12 cellular contexts compared by ENCODE assay signal in genomic region chr4:158812133-158812532, GRCh38. TPM values are rescaled to one million over a fixed set of nuclear protein-coding genes. Genes with fewer than 3 reads are reported as not detected.
DNase-seq lines count a peak whose midpoint lies in the region; ATAC-seq, FAIRE-seq and TF ChIP-seq lines count a peak whose summit lies in the region.
"Had no signal": no experiment of that assay in that cellular context is flagged by ENCODE, and none has a peak within 500 bp of the region (broad histone marks: within the 10 kb centered on the region; RNA-seq: fewer than 3 reads in every experiment).

No MANE protein-coding gene starts in this region.

- H2AFZ ChIP-seq in keratinocyte (ENCODE audit: control insufficient read depth, low read length) = no peak overlapping the region

- H3K27ac ChIP-seq in C4-2B (peak overlapping the region; percentile 52; the same call in 1 of the 2 replicates), keratinocyte (ENCODE audit: control insufficient read depth, insufficient read depth, low read length) (peak overlapping the region; percentile 73), gastrocnemius medialis (peak overlapping the region; percentile 80 to 92 (median 90))

- H3K9me3 ChIP-seq in keratinocyte (ENCODE audit: control insufficient read depth, low read depth, low read length) = no peaks in the 10 kb centered on the region
- H3K9me3 ChIP-seq in gastrocnemius medialis = no peaks in the 10 kb centered on the region
- no peaks in the 10 kb centered on the region for H3K9me3 ChIP-seq in BE2C

- H3K36me3 ChIP-seq in keratinocyte (ENCODE audit: control insufficient read depth in 2 of 2, extremely low read depth in 1 of 2, insufficient read depth in 2 of 2, low read length in 2 of 2) = no peaks in the 10 kb centered on the region
- H3K36me3 ChIP-seq in gastrocnemius medialis = no peaks in the 10 kb centered on the region
- H3K36me3 ChIP-seq in BE2C = no peaks in the 10 kb centered on the region

- dilution Hi-C loops in keratinocyte (cut with MboI; ENCODE audit: extremely low pct_ligation_motif_present, low sequenced_read_pairs) = no loop called here

- H3K4me3 ChIP-seq in keratinocyte (ENCODE audit: control insufficient read depth in 2 of 3, extremely low read depth in 1 of 3, insufficient read depth in 2 of 3, low read depth in 1 of 3, low read length in 3 of 3) (peak overlapping the region in 1 of 3 experiments; percentile 11), gastrocnemius medialis (peak overlapping the region in 1 of 4 donors; percentile 7), BE2C (ENCODE audit: low read depth, low read length) (no peak overlapping the region)

- H3K27me3 Mint-ChIP-seq in activated naive CD8-positive, alpha-beta T cell treated with anti-CD3 and anti-CD28 coated beads for 36 hours = no peaks in the 10 kb centered on the region
- H3K27me3 Mint-ChIP-seq: progenitor cell of endocrine pancreas had no signal

- ATAC-seq in gastrocnemius medialis = no peak
- ATAC-seq in GM21717 (IDR thresholded peaks at IDR 0.05; ENCODE audit: unreplicated experiment) = no peak
- ATAC-seq in GM18907 (IDR thresholded peaks at IDR 0.05; ENCODE audit: unreplicated experiment) = no peak

- H3K4me1 ChIP-seq in keratinocyte (ENCODE audit: control insufficient read depth, extremely low read depth, insufficient read depth, low read length) (peaks cover 26% of the 10 kb centered on the region), gastrocnemius medialis (peaks cover 65 to 66% of the 10 kb centered on the region in 2 donors), BE2C (no peaks in the 10 kb centered on the region; the same call in none of the 2 replicates)

- FAIRE-seq in keratinocyte (lab: Jason Lieb, UNC) = peak; percentile 20

- no peak for TF ChIP-seq POLR2A in gastrocnemius medialis (IDR thresholded peaks at IDR 0.05)

- H3K9me3 Mint-ChIP-seq in activated naive CD8-positive, alpha-beta T cell treated with anti-CD3 and anti-CD28 coated beads for 36 hours = no peaks in the 10 kb centered on the region

- in situ Hi-C loops in gastrocnemius medialis (cut with MboI; ENCODE audit: low sequenced_read_pairs in 4 of 4) = no loop called here

- H3K27me3 ChIP-seq in keratinocyte (ENCODE audit: control insufficient read depth, extremely low read depth, insufficient read depth, low read length) = no peaks in the 10 kb centered on the region
- H3K27me3 ChIP-seq in gastrocnemius medialis = no peaks in the 10 kb centered on the region
- no peaks in the 10 kb centered on the region for H3K27me3 ChIP-seq in BE2C

- H3K9ac ChIP-seq in keratinocyte (ENCODE audit: control insufficient read depth, extremely low read depth, insufficient read depth, low read length) = no peak overlapping the region

- H3K4me2 ChIP-seq in keratinocyte (ENCODE audit: control insufficient read depth, extremely low read depth, insufficient read depth, low read depth, low read length) = peak overlapping the region; percentile 79

- no peak for TF ChIP-seq CTCF in C4-2B (conservative IDR thresholded peaks at IDR 0.05)
- TF ChIP-seq CTCF in keratinocyte (optimal IDR thresholded peaks at IDR 0.05 in 1 of 3, IDR thresholded peaks at IDR 0.05 in 1 of 3, conservative IDR thresholded peaks at IDR 0.05 in 1 of 3; ENCODE audit: extremely low read depth in 1 of 3, insufficient read depth in 2 of 3, low read length in 3 of 3) = no peak
- no peak for TF ChIP-seq CTCF in gastrocnemius medialis (IDR thresholded peaks at IDR 0.05 in 4 of 5, conservative IDR thresholded peaks at IDR 0.05 in 1 of 5)
- no peak for TF ChIP-seq CTCF in GM10266 (IDR thresholded peaks at IDR 0.05; ENCODE audit: control insufficient read depth, insufficient read depth, low read depth, missing control alignments)
- TF ChIP-seq CTCF in BE2C (IDR thresholded peaks at IDR 0.05; ENCODE audit: low read depth, low read length) = no peak

- H3K9me1 ChIP-seq in keratinocyte (ENCODE audit: control insufficient read depth, extremely low read depth, insufficient read depth, low read length) = no peaks in the 10 kb centered on the region

- H4K20me1 ChIP-seq in keratinocyte (ENCODE audit: control insufficient read depth, extremely low read depth, insufficient read depth, low read length) = no peaks in the 10 kb centered on the region

- intact Hi-C loops in gastrocnemius medialis (cut with DNase I; ENCODE audit: low total_unique reads) = no loop called here

- peaks cover 41% of the 10 kb centered on the region for H3K4me1 Mint-ChIP-seq in activated naive CD8-positive, alpha-beta T cell treated with anti-CD3 and anti-CD28 coated beads for 36 hours

- peaks cover 8% of the 10 kb centered on the region for H3K79me2 ChIP-seq in keratinocyte (ENCODE audit: control insufficient read depth, insufficient read depth, low read length)

- DNase-seq in activated naive CD8-positive, alpha-beta T cell treated with anti-CD3 and anti-CD28 coated beads for 36 hours = no peak
- DNase-seq in keratinocyte (ENCODE audit: low read depth, low spot score) (no peak), gastrocnemius medialis (no peak), GM10266 (ENCODE audit: extremely low spot score) (no peak), BE2C (no peak)
- DNase-seq: activated T-cell treated with anti-CD3 and anti-CD28 coated beads, Interleukin-2, amount 50 U/mL, for 1 hour; NCI-H1092 treated with DMSO at 0.1 percent for 48 hours; NCI-H526 had no signal

- peaks cover 16% of the 10 kb centered on the region for H3K36me3 Mint-ChIP-seq in activated naive CD8-positive, alpha-beta T cell treated with anti-CD3 and anti-CD28 coated beads for 36 hours

- H3K4me3 Mint-ChIP-seq in activated naive CD8-positive, alpha-beta T cell treated with anti-CD3 and anti-CD28 coated beads for 36 hours = no peak overlapping the region

- H3K27ac Mint-ChIP-seq in activated naive CD8-positive, alpha-beta T cell treated with anti-CD3 and anti-CD28 coated beads for 36 hours = peak overlapping the region; percentile 74
- H3K27ac Mint-ChIP-seq: progenitor cell of endocrine pancreas had no signal

RNA-seq across cellular contexts. Expression of gene FNIP2, which starts 43.3 kb away (rescaled TPM):
- total RNA-seq in activated naive CD8-positive, alpha-beta T cell treated with anti-CD3 and anti-CD28 coated beads for 36 hours = 10 to 100 TPM; 10.9 to 11.5 TPM
- polyA plus RNA-seq in keratinocyte = 5.4 to 11.4 TPM (median 6.2 TPM) in 3 replicates
- 21.4 TPM for polyA plus RNA-seq in keratinocyte (2011; ENCODE audit: low read depth)
- polyA plus RNA-seq in keratinocyte (2011; cell fraction: cytosol; rRNA removed) = 3.8 and 5.9 TPM in 2 replicates
- 8.1 and 10.6 TPM in 2 replicates for polyA plus RNA-seq in keratinocyte (2011; cell fraction: nucleus; rRNA removed)
- 4.5 and 15.3 TPM in 2 replicates for polyA plus RNA-seq in keratinocyte (2012; ENCODE audit: low replicate concordance)
- polyA minus RNA-seq in keratinocyte = 7.2 to 29.5 TPM (median 20.9 TPM) in 3 replicates
- polyA minus RNA-seq in keratinocyte (2011; cell fraction: cytosol; rRNA and poly(A)+ RNA removed) = 5.8 TPM
- 16.1 and 34.9 TPM in 2 replicates for polyA minus RNA-seq in keratinocyte (2011; cell fraction: nucleus; rRNA and poly(A)+ RNA removed)
- total RNA-seq in gastrocnemius medialis = 10 to 100 TPM in 3 of 4 donors, 1 to 10 TPM in 1; 9.9 to 32.8 (median 22.2) TPM
- 27.3 TPM for polyA plus RNA-seq in BE2C (2012; ENCODE audit: insufficient read depth, insufficient read length, low read depth)
